In genomic region chr1:115654125-115654524, GRCh38 we compare ENCODE assay signal across 1 cellular context.
TF ChIP-seq lines count a peak whose summit lies in the region.

No MANE protein-coding gene starts in this region.

TF ChIP-seq in GM23338, 12 proteins besides CTCF, POLR2A, EP300 and RAD21 (continued from another document):
- TF ChIP-seq, protein P1, sequence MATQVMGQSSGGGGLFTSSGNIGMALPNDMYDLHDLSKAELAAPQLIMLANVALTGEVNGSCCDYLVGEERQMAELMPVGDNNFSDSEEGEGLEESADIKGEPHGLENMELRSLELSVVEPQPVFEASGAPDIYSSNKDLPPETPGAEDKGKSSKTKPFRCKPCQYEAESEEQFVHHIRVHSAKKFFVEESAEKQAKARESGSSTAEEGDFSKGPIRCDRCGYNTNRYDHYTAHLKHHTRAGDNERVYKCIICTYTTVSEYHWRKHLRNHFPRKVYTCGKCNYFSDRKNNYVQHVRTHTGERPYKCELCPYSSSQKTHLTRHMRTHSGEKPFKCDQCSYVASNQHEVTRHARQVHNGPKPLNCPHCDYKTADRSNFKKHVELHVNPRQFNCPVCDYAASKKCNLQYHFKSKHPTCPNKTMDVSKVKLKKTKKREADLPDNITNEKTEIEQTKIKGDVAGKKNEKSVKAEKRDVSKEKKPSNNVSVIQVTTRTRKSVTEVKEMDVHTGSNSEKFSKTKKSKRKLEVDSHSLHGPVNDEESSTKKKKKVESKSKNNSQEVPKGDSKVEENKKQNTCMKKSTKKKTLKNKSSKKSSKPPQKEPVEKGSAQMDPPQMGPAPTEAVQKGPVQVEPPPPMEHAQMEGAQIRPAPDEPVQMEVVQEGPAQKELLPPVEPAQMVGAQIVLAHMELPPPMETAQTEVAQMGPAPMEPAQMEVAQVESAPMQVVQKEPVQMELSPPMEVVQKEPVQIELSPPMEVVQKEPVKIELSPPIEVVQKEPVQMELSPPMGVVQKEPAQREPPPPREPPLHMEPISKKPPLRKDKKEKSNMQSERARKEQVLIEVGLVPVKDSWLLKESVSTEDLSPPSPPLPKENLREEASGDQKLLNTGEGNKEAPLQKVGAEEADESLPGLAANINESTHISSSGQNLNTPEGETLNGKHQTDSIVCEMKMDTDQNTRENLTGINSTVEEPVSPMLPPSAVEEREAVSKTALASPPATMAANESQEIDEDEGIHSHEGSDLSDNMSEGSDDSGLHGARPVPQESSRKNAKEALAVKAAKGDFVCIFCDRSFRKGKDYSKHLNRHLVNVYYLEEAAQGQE (IDR thresholded peaks at IDR 0.05; ENCODE audit: unreplicated experiment), result no peak
- TF ChIP-seq JUNB (IDR thresholded peaks at IDR 0.05; ENCODE audit: unreplicated experiment), result no peak
- TF ChIP-seq POLR2AphosphoS5 (IDR thresholded peaks at IDR 0.05; ENCODE audit: low read depth), result no peak
- TF ChIP-seq, protein P2, sequence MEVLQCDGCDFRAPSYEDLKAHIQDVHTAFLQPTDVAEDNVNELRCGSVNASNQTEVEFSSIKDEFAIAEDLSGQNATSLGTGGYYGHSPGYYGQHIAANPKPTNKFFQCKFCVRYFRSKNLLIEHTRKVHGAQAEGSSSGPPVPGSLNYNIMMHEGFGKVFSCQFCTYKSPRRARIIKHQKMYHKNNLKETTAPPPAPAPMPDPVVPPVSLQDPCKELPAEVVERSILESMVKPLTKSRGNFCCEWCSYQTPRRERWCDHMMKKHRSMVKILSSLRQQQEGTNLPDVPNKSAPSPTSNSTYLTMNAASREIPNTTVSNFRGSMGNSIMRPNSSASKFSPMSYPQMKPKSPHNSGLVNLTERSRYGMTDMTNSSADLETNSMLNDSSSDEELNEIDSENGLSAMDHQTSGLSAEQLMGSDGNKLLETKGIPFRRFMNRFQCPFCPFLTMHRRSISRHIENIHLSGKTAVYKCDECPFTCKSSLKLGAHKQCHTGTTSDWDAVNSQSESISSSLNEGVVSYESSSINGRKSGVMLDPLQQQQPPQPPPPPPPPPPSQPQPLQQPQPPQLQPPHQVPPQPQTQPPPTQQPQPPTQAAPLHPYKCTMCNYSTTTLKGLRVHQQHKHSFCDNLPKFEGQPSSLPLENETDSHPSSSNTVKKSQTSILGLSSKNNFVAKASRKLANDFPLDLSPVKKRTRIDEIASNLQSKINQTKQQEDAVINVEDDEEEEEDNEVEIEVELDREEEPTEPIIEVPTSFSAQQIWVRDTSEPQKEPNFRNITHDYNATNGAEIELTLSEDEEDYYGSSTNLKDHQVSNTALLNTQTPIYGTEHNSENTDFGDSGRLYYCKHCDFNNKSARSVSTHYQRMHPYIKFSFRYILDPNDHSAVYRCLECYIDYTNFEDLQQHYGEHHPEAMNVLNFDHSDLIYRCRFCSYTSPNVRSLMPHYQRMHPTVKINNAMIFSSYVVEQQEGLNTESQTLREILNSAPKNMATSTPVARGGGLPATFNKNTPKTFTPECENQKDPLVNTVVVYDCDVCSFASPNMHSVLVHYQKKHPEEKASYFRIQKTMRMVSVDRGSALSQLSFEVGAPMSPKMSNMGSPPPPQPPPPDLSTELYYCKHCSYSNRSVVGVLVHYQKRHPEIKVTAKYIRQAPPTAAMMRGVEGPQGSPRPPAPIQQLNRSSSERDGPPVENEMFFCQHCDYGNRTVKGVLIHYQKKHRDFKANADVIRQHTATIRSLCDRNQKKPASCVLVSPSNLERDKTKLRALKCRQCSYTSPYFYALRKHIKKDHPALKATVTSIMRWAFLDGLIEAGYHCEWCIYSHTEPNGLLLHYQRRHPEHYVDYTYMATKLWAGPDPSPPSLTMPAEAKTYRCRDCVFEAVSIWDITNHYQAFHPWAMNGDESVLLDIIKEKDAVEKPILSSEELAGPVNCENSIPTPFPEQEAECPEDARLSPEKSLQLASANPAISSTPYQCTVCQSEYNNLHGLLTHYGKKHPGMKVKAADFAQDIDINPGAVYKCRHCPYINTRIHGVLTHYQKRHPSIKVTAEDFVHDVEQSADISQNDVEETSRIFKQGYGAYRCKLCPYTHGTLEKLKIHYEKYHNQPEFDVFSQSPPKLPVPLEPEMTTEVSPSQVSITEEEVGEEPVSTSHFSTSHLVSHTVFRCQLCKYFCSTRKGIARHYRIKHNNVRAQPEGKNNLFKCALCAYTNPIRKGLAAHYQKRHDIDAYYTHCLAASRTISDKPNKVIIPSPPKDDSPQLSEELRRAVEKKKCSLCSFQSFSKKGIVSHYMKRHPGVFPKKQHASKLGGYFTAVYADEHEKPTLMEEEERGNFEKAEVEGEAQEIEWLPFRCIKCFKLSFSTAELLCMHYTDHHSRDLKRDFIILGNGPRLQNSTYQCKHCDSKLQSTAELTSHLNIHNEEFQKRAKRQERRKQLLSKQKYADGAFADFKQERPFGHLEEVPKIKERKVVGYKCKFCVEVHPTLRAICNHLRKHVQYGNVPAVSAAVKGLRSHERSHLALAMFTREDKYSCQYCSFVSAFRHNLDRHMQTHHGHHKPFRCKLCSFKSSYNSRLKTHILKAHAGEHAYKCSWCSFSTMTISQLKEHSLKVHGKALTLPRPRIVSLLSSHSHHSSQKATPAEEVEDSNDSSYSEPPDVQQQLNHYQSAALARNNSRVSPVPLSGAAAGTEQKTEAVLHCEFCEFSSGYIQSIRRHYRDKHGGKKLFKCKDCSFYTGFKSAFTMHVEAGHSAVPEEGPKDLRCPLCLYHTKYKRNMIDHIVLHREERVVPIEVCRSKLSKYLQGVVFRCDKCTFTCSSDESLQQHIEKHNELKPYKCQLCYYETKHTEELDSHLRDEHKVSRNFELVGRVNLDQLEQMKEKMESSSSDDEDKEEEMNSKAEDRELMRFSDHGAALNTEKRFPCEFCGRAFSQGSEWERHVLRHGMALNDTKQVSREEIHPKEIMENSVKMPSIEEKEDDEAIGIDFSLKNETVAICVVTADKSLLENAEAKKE (CRISPR knock-in tag; IDR thresholded peaks at IDR 0.05), result no peak
- no peak for TF ChIP-seq CREB1 (CRISPR knock-in tag; IDR thresholded peaks at IDR 0.05; ENCODE audit: low read depth)
- TF ChIP-seq EZH2 (IDR thresholded peaks at IDR 0.05; ENCODE audit: low read depth, unreplicated experiment), result no peak
